20 cellular contexts compared by ENCODE assay signal in genomic region chr2:144886847-144887246, GRCh38.
DNase-seq lines count a peak whose midpoint lies in the region; ATAC-seq and TF ChIP-seq lines count a peak whose summit lies in the region.
"Had no signal": no experiment of that assay in that cellular context is flagged by ENCODE, and none has a peak within 500 bp of the region (broad histone marks: within the 10 kb centered on the region; RNA-seq: fewer than 3 reads in every experiment).

No MANE protein-coding gene starts in this region.

- H3K27ac ChIP-seq in heart right ventricle = no peak overlapping the region
- H3K27ac ChIP-seq in trophoblast cell (ENCODE audit: low read depth, low read length) = no peak overlapping the region
- H3K27ac ChIP-seq: PC-9, skin epidermis, upper lobe of left lung had no signal

- H2AK5ac ChIP-seq in trophoblast cell (ENCODE audit: low read length) = no peak overlapping the region

- no peak overlapping the region for H3K9ac ChIP-seq in trophoblast cell (ENCODE audit: low read length)

- H3K4me2 ChIP-seq in trophoblast cell (ENCODE audit: low read length) = no peak overlapping the region
- H3K4me2 ChIP-seq: PC-9 had no signal

- no peak overlapping the region for H2AFZ ChIP-seq in trophoblast cell (ENCODE audit: insufficient read depth, low read length, poor library complexity)
- H2AFZ ChIP-seq: PC-9 had no signal

- no peak overlapping the region for H3K18ac ChIP-seq in trophoblast cell (ENCODE audit: low read length)

- H3K79me1 ChIP-seq in trophoblast cell (ENCODE audit: low read length) = no peaks in the 10 kb centered on the region

- H3K9me3 ChIP-seq in heart right ventricle (peaks cover 0 to 6% (median 0%) of the 10 kb centered on the region in 11 donors), trophoblast cell (ENCODE audit: insufficient read depth, low read depth, low read length) (no peaks in the 10 kb centered on the region)
- H3K9me3 ChIP-seq: upper lobe of left lung had no signal

- peak; percentile 3 for DNase-seq in AG08395 (ENCODE audit: low spot score)
- DNase-seq in astrocyte of the spinal cord (ENCODE audit: low read depth, low spot score) = peak; percentile 16
- peak; percentile 47 to 62 for DNase-seq in heart right ventricle
- DNase-seq in trophoblast cell = no peak
- DNase-seq in NCI-H2227 treated with DMSO at 0.1 percent for 48 hours (lab: John Stamatoyannopoulos, UW) = no peak
- DNase-seq in OCI-M1 (lab: John Stamatoyannopoulos, UW) = no peak
- DNase-seq: activated CD4-positive, alpha-beta T cell treated with anti-CD3 and anti-CD28 coated beads, Interleukin-2, amount 10 ng/mL, durations not matched to agents 7 days and 5 days; activated naive CD4-positive, alpha-beta T cell treated with anti-CD3 and anti-CD28 coated beads, Interleukin-2, amount 10 ng/mL, durations not matched to agents 7 days and 5 days; CD4-positive, CD25-positive, alpha-beta regulatory T cell; DMS79 treated with DMSO at 0.1 percent for 48 hours; glutamatergic neuron; islet precursor cell; NCI-H187; NCI-H69; PC-9; upper lobe of left lung had no signal

- H3K27me3 ChIP-seq in heart right ventricle = no peaks in the 10 kb centered on the region
- H3K27me3 ChIP-seq in trophoblast cell (ENCODE audit: insufficient read depth, low read length) = no peaks in the 10 kb centered on the region
- H3K27me3 ChIP-seq: upper lobe of left lung had no signal

- intact Hi-C loops in heart right ventricle (cut with DNase I) = no loop called here

- TF ChIP-seq CTCF in astrocyte of the spinal cord (IDR thresholded peaks at IDR 0.05; ENCODE audit: low read depth, low read length) (no peak), heart right ventricle (IDR thresholded peaks at IDR 0.05) (no peak)

- no peak overlapping the region for H3K23ac ChIP-seq in trophoblast cell (ENCODE audit: low read length)

- no peak overlapping the region for H2BK5ac ChIP-seq in trophoblast cell (ENCODE audit: low read depth, low read length, poor library complexity)

- H3K36me3 ChIP-seq in heart right ventricle (no peaks in the 10 kb centered on the region), trophoblast cell (ENCODE audit: control insufficient read depth in 1 of 2, insufficient read depth in 2 of 2, low read length in 2 of 2) (no peaks in the 10 kb centered on the region)
- H3K36me3 ChIP-seq: upper lobe of left lung had no signal

- no peaks in the 10 kb centered on the region for H3K79me2 ChIP-seq in trophoblast cell (ENCODE audit: control insufficient read depth, insufficient read depth, low read length, poor library complexity)

- WGBS in heart right ventricle, 2 donors = 35 to 42% methylated on average over 3 of the region's 3 CpGs
- WGBS in trophoblast cell (ENCODE audit: extremely low coverage, insufficient coverage, insufficient read length) = no CpG with 5 or more reads among the region's 3 CpGs

- H3K14ac ChIP-seq in trophoblast cell (ENCODE audit: low read length) = no peak overlapping the region

- H2BK120ac ChIP-seq in trophoblast cell (ENCODE audit: insufficient read depth, low read length, poor library complexity) = no peak overlapping the region

- ATAC-seq in heart right ventricle = peak; percentile 72 to 96 (median 88)
- ATAC-seq in HG03565 (IDR thresholded peaks at IDR 0.05; ENCODE audit: unreplicated experiment) = no peak
- ATAC-seq in HG02981 (IDR thresholded peaks at IDR 0.05; ENCODE audit: unreplicated experiment) = no peak
- ATAC-seq: SK-N-SH treated with all-trans-retinoic acid at 6 μM for 48 hours had no signal

- no peak overlapping the region for H3K4ac ChIP-seq in trophoblast cell (ENCODE audit: low read depth, low read length)

- H3K4me3 ChIP-seq in astrocyte of the spinal cord (ENCODE audit: low read depth, low read length) = no peak overlapping the region
- H3K4me3 ChIP-seq in heart right ventricle = no peak overlapping the region
- H3K4me3 ChIP-seq in trophoblast cell (ENCODE audit: low read depth, low read length) = no peak overlapping the region
- H3K4me3 ChIP-seq: PC-9, skin epidermis, upper lobe of left lung had no signal

- H4K8ac ChIP-seq in trophoblast cell (ENCODE audit: low read depth, low read length) = peak overlapping the region; percentile 4

- no peak overlapping the region for H4K12ac ChIP-seq in trophoblast cell (ENCODE audit: low read depth, low read length)

- H3K4me1 ChIP-seq in heart right ventricle (peaks cover 0 to 14% (median 7%) of the 10 kb centered on the region in 9 donors), trophoblast cell (ENCODE audit: control insufficient read depth in 1 of 2, insufficient read depth in 2 of 2, low read length in 2 of 2) (no peaks in the 10 kb centered on the region)

- in situ Hi-C loops in astrocyte of the spinal cord (cut with HindIII; ENCODE audit: low sequenced_read_pairs) = no loop called here

- no peak overlapping the region for H4K91ac ChIP-seq in trophoblast cell (ENCODE audit: low read depth, low read length)

- H2BK12ac ChIP-seq in trophoblast cell (ENCODE audit: low read length) = no peak overlapping the region

Comparison
In these comparisons a context has a peak if more than half of its experiments do, and no peak if none do; other contexts are left out.
1. DNase-seq: peak in AG08395 (single experiment), astrocyte of the spinal cord (single experiment) and heart right ventricle (2 of 2); none in trophoblast cell (0 of 2), NCI-H2227 treated with DMSO at 0.1 percent for 48 hours (single experiment) and OCI-M1 (single experiment).
2. ATAC-seq: peak in heart right ventricle (8 of 8); none in HG03565 (single experiment) and HG02981 (single experiment).